ENCODE assay signal across 37 cellular contexts in genomic region chr9:11443631-11444030, GRCh38.
A peak's percentile ranks its signal among the peaks of the same experiment; 100 is the strongest.
DNase-seq lines count a peak whose midpoint lies in the region; ATAC-seq, FAIRE-seq and TF ChIP-seq lines count a peak whose summit lies in the region.
"Had no signal": no experiment of that assay in that cellular context is flagged by ENCODE, and none has a peak within 500 bp of the region (broad histone marks: within the 10 kb centered on the region; RNA-seq: fewer than 3 reads in every experiment).

No MANE protein-coding gene starts in this region.

- no peak overlapping the region for H3K9ac ChIP-seq in kidney (ENCODE audit: low read length in 2 of 2)
- H3K9ac ChIP-seq: BLaER1; BLaER1 treated with 17β-estradiol and CSF1 and Interleukin-3, amounts not matched to agents 10 nM and 100 nM had no signal

- no peak overlapping the region for H3K27ac ChIP-seq in kidney (ENCODE audit: low read depth in 2 of 2, low read length in 2 of 2)
- H3K27ac ChIP-seq in heart right ventricle, result no peak overlapping the region
- H3K27ac ChIP-seq in heart left ventricle, result no peak overlapping the region
- H3K27ac ChIP-seq: 22Rv1; A549; BLaER1; BLaER1 treated with 17β-estradiol and CSF1 and Interleukin-3, amounts not matched to agents 10 nM and 100 nM; C4-2B had no signal

- H3K36me3 Mint-ChIP-seq in neural crest cell (ENCODE audit: low read depth), result no peaks in the 10 kb centered on the region
- H3K36me3 Mint-ChIP-seq in effector memory CD8-positive, alpha-beta T cell (ENCODE audit: insufficient read depth), result no peaks in the 10 kb centered on the region
- H3K36me3 Mint-ChIP-seq: CD14-positive monocyte; CD4-positive, alpha-beta memory T cell; CD4-positive, CD25-positive, alpha-beta regulatory T cell; CD8-positive, alpha-beta memory T cell; CD8-positive, alpha-beta T cell had no signal

- FAIRE-seq in kidney (lab: Jason Lieb, UNC), result no peak
- FAIRE-seq: A204.1, A549, D721Med had no signal

- no peak for TF ChIP-seq POLR2A in heart left ventricle (IDR thresholded peaks at IDR 0.05)

- no peak for TF ChIP-seq CTCF in kidney (IDR thresholded peaks at IDR 0.05; ENCODE audit: borderline replicate concordance, extremely low read depth, insufficient read depth)
- no peak for TF ChIP-seq CTCF in neural crest cell (conservative IDR thresholded peaks at IDR 0.05)
- TF ChIP-seq CTCF in heart right ventricle (IDR thresholded peaks at IDR 0.05), result no peak
- TF ChIP-seq CTCF in heart left ventricle (IDR thresholded peaks at IDR 0.05), result no peak

- no peak overlapping the region for H3K4me3 Mint-ChIP-seq in neural crest cell
- H3K4me3 Mint-ChIP-seq in effector memory CD8-positive, alpha-beta T cell, result no peak overlapping the region
- H3K4me3 Mint-ChIP-seq: B cell; CD14-positive monocyte; CD4-positive, alpha-beta memory T cell; CD4-positive, alpha-beta T cell; CD4-positive, CD25-positive, alpha-beta regulatory T cell; CD8-positive, alpha-beta memory T cell; CD8-positive, alpha-beta T cell had no signal

- no peaks in the 10 kb centered on the region for H3K4me1 ChIP-seq in kidney (ENCODE audit: control insufficient read depth in 1 of 2, insufficient read depth in 1 of 2, low read depth in 1 of 2, low read length in 2 of 2)
- H3K4me1 ChIP-seq in heart right ventricle, result no peaks in the 10 kb centered on the region
- no peaks in the 10 kb centered on the region for H3K4me1 ChIP-seq in heart left ventricle
- H3K4me1 ChIP-seq: A549, BE2C, BLaER1, Caco-2 had no signal

- peak; percentile 55 for DNase-seq in Ammon's horn (ENCODE audit: low spot score)
- peak; percentile 62 for DNase-seq in amniotic epithelial cell (ENCODE audit: low read depth)
- DNase-seq in kidney, result peak; percentile 35
- no peak for DNase-seq in neural crest cell (ENCODE audit: low read depth, low spot score)
- no peak for DNase-seq in effector memory CD8-positive, alpha-beta T cell
- DNase-seq in heart right ventricle, result no peak
- DNase-seq in heart left ventricle, result no peak
- DNase-seq: 8988T; ACHN; AML-193; BE2C; C1 segment of cervical spinal cord; Caco-2; Calu3; CD4-positive, alpha-beta memory T cell; CD4-positive, alpha-beta T cell; CD4-positive, CD25-positive, alpha-beta regulatory T cell; CD8-positive, alpha-beta memory T cell; CD8-positive, alpha-beta T cell; COR-L47; DMS 273 treated with DMSO at 0.1 percent for 48 hours; DMS153; DMS53; DMS79; DMS79 treated with DMSO at 0.1 percent for 48 hours; DND-41; EL had no signal

- intact Hi-C loops in kidney (cut with DNase I) (no loop called here), heart right ventricle (cut with DNase I) (no loop called here), heart left ventricle (cut with DNase I) (no loop called here)

- no peak for ATAC-seq in effector memory CD8-positive, alpha-beta T cell (replicated peaks)
- ATAC-seq in esophagus mucosa, result no peak
- no peak for ATAC-seq in heart right ventricle
- ATAC-seq in heart left ventricle, result no peak
- ATAC-seq: A549; CD8-positive, alpha-beta T cell had no signal

- H3K27me3 ChIP-seq in heart right ventricle, result no peaks in the 10 kb centered on the region
- H3K27me3 ChIP-seq in heart left ventricle, result no peaks in the 10 kb centered on the region
- H3K27me3 ChIP-seq: BE2C; BLaER1; BLaER1 treated with 17β-estradiol and CSF1 and Interleukin-3, amounts not matched to agents 10 nM and 100 nM had no signal

- peaks cover 4% of the 10 kb centered on the region for H3K9me3 Mint-ChIP-seq in neural crest cell
- peaks cover 6 to 42% of the 10 kb centered on the region in 2 donors for H3K9me3 Mint-ChIP-seq in effector memory CD8-positive, alpha-beta T cell

- H3K36me3 ChIP-seq in kidney (ENCODE audit: control insufficient read depth in 1 of 2, insufficient read depth in 2 of 2, low read length in 2 of 2), result no peaks in the 10 kb centered on the region
- no peaks in the 10 kb centered on the region for H3K36me3 ChIP-seq in heart right ventricle
- H3K36me3 ChIP-seq in heart left ventricle, result no peaks in the 10 kb centered on the region
- H3K36me3 ChIP-seq: BE2C; BLaER1; BLaER1 treated with 17β-estradiol and CSF1 and Interleukin-3, amounts not matched to agents 10 nM and 100 nM had no signal

- H3K27ac Mint-ChIP-seq in neural crest cell (ENCODE audit: unreplicated experiment), result peak overlapping the region; percentile 40
- no peak overlapping the region for H3K27ac Mint-ChIP-seq in effector memory CD8-positive, alpha-beta T cell
- H3K27ac Mint-ChIP-seq: B cell; CD14-positive monocyte; CD4-positive, alpha-beta memory T cell; CD4-positive, alpha-beta T cell; CD4-positive, CD25-positive, alpha-beta regulatory T cell; CD8-positive, alpha-beta memory T cell; CD8-positive, alpha-beta T cell had no signal

- H3K9me3 ChIP-seq in kidney (ENCODE audit: control insufficient read depth in 1 of 2, low read length in 2 of 2) (no peaks in the 10 kb centered on the region), heart right ventricle (peaks cover 0 to 5% (median 0%) of the 10 kb centered on the region in 11 donors), heart left ventricle (peaks cover 0 to 9% (median 0%) of the 10 kb centered on the region in 12 donors)
- H3K9me3 ChIP-seq: A549; BE2C; BLaER1; BLaER1 treated with 17β-estradiol and CSF1 and Interleukin-3, amounts not matched to agents 10 nM and 100 nM; Caco-2 had no signal

- H3K4me3 ChIP-seq in kidney (ENCODE audit: low read length in 2 of 2) (no peak overlapping the region), heart right ventricle (no peak overlapping the region), heart left ventricle (no peak overlapping the region)
- H3K4me3 ChIP-seq: A549; BLaER1; BLaER1 treated with 17β-estradiol and CSF1 and Interleukin-3, amounts not matched to agents 10 nM and 100 nM had no signal

- no peaks in the 10 kb centered on the region for H3K27me3 Mint-ChIP-seq in neural crest cell (ENCODE audit: low read depth)
- H3K27me3 Mint-ChIP-seq in effector memory CD8-positive, alpha-beta T cell, result no peaks in the 10 kb centered on the region
- H3K27me3 Mint-ChIP-seq: B cell; CD4-positive, alpha-beta memory T cell; CD4-positive, alpha-beta T cell; CD4-positive, CD25-positive, alpha-beta regulatory T cell; CD8-positive, alpha-beta memory T cell had no signal

- no peaks in the 10 kb centered on the region for H3K4me1 Mint-ChIP-seq in neural crest cell
- no peaks in the 10 kb centered on the region for H3K4me1 Mint-ChIP-seq in effector memory CD8-positive, alpha-beta T cell (ENCODE audit: low read depth in 2 of 2)
- H3K4me1 Mint-ChIP-seq: B cell; CD14-positive monocyte; CD4-positive, alpha-beta memory T cell; CD4-positive, CD25-positive, alpha-beta regulatory T cell; CD8-positive, alpha-beta memory T cell had no signal

Comparison
In these comparisons a context has a peak if more than half of its experiments do, and no peak if none do; other contexts are left out.
1. DNase-seq: peak in Ammon's horn (single experiment), amniotic epithelial cell (single experiment) and kidney (single experiment); none in neural crest cell (single experiment), effector memory CD8-positive, alpha-beta T cell (0 of 3), heart right ventricle (0 of 2) and heart left ventricle (0 of 5).